Comparison of ENCODE assay signal across 7 cellular contexts in the genomic region with DNA sequence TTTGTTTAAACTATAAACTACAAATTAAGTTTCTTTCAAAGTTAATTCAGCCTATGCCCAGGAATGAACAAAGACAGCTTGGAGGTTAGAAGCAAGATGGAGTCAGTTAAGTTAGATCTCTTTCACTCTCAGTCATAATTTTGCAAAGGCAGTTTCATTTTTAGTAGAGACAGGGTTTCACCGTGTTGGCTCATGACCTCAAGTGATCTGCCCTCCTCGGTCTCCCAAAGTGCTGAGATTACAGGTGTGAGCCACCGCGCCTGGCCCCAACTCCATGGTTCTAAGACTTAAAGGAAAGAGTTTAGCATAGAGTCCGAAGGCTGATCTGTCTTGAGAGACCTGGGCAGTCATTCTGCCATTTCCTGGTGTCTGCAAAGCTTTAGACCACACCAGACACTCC. TPM values are rescaled to one million over a fixed set of nuclear protein-coding genes. Genes with fewer than 3 reads are reported as not detected.
DNase-seq lines count a peak whose midpoint lies in the region; ATAC-seq lines count a peak whose summit lies in the region.
"Not testable (repeated sequence)": the region's sequence is repeated elsewhere in the genome, so short reads cannot be mapped to it uniquely, and the experiment has no call there.

No MANE protein-coding gene starts in this region.

- not testable (repeated sequence) for H4K20me1 ChIP-seq in Karpas-422 (ENCODE audit: insufficient read depth, low read depth, low read length)

- not testable (repeated sequence) for H3K27ac ChIP-seq in Karpas-422 (ENCODE audit: low read length)

- peak overlapping the region; percentile 88 for H3K27ac Mint-ChIP-seq in activated CD4-positive, alpha-beta T cell treated with anti-CD3 and anti-CD28 coated beads for 36 hours
- H3K27ac Mint-ChIP-seq in effector memory CD8-positive, alpha-beta T cell: peak overlapping the region; percentile 20 to 56

- not testable (repeated sequence) for H3K36me3 Mint-ChIP-seq in activated CD4-positive, alpha-beta T cell treated with anti-CD3 and anti-CD28 coated beads for 36 hours (ENCODE audit: low read depth); effector memory CD8-positive, alpha-beta T cell (ENCODE audit: insufficient read depth)

- H3K36me3 ChIP-seq in Karpas-422 (ENCODE audit: insufficient read depth, low read length): not testable (repeated sequence)

- not testable (repeated sequence) for H3K4me3 Mint-ChIP-seq in activated CD4-positive, alpha-beta T cell treated with anti-CD3 and anti-CD28 coated beads for 36 hours
- peak overlapping the region; percentile 32 to 52 for H3K4me3 Mint-ChIP-seq in effector memory CD8-positive, alpha-beta T cell

- not testable (repeated sequence) for H3K4me2 ChIP-seq in Karpas-422 (ENCODE audit: low read depth, low read length, poor library complexity, severe bottlenecking)

- not testable (repeated sequence) for H3K27me3 ChIP-seq in Karpas-422 (ENCODE audit: low read length)

- ATAC-seq in GM18517 (IDR thresholded peaks at IDR 0.05; ENCODE audit: unreplicated experiment): peak; percentile 64
- peak; percentile 70 for ATAC-seq in activated CD4-positive, alpha-beta T cell treated with anti-CD3 and anti-CD28 coated beads for 36 hours
- ATAC-seq in effector memory CD8-positive, alpha-beta T cell (replicated peaks): not testable (repeated sequence)

- peaks cover 54% of the 10 kb centered on the region for H3K4me1 Mint-ChIP-seq in activated CD4-positive, alpha-beta T cell treated with anti-CD3 and anti-CD28 coated beads for 36 hours
- peaks cover 23 to 24% of the 10 kb centered on the region in 2 donors for H3K4me1 Mint-ChIP-seq in effector memory CD8-positive, alpha-beta T cell (ENCODE audit: low read depth in 2 of 2)

- DNase-seq in Karpas-422; effector memory CD8-positive, alpha-beta T cell: not testable (repeated sequence)
- peak; percentile 75 for DNase-seq in activated CD4-positive, alpha-beta T cell treated with anti-CD3 and anti-CD28 coated beads for 36 hours
- DNase-seq in activated CD8-positive, alpha-beta memory T cell treated with anti-CD3 and anti-CD28 coated beads, Interleukin-2, amount 50 U/mL, for 48 hours: peak; percentile 72
- DNase-seq in activated naive CD4-positive, alpha-beta T cell treated with Interleukin-2 at 50 U/mL for 16 hours: peak; percentile 44
- DNase-seq in stimulated activated CD4-positive, alpha-beta T cell treated with anti-CD3 and anti-CD28 coated beads, TNF-alpha, amount 100 ng/mL, for 48 hours (ENCODE audit: low read depth in 3 of 3): peak in 2 of 3 donors; percentile 41 to 42

- H3K9ac ChIP-seq in Karpas-422 (ENCODE audit: low read length): 0 out of 2 replicates have a peak overlapping the region, but pooled peaks have one; percentile 9

- H3K9me3 ChIP-seq in Karpas-422 (ENCODE audit: low read length): not testable (repeated sequence)

- not testable (repeated sequence) for H3K4me1 ChIP-seq in Karpas-422 (ENCODE audit: low read length)

- H2AFZ ChIP-seq in Karpas-422 (ENCODE audit: low read length): not testable (repeated sequence)

- CTCF ChIA-PET in activated CD4-positive, alpha-beta T cell treated with anti-CD3 and anti-CD28 coated beads for 36 hours (lab: Charles Lee): interaction anchor here (1.0 kb wide), 1 partner anchor 490 kb away, joined by 4 read pairs; no protein-coding TSS in a partner anchor

- H3K27me3 Mint-ChIP-seq in activated CD4-positive, alpha-beta T cell treated with anti-CD3 and anti-CD28 coated beads for 36 hours: not testable (repeated sequence)
- H3K27me3 Mint-ChIP-seq in effector memory CD8-positive, alpha-beta T cell: peaks cover 7 to 13% of the 10 kb centered on the region in 2 donors

- intact Hi-C loops in activated CD4-positive, alpha-beta T cell treated with anti-CD3 and anti-CD28 coated beads for 36 hours (cut with DNase I, micrococcal nuclease): loop anchor here (1.0 to 5.0 kb wide), 6 partner anchors 34 to 552 kb away; partner anchors contain the start of genes LIMK2 (in 1 of the 2), OSBP2 (in 1 of the 2) and PIK3IP1 (in 1 of the 2)

- not testable (repeated sequence) for H3K9me3 Mint-ChIP-seq in activated CD4-positive, alpha-beta T cell treated with anti-CD3 and anti-CD28 coated beads for 36 hours (ENCODE audit: low read depth); effector memory CD8-positive, alpha-beta T cell

- not testable (repeated sequence) for H3K9me2 ChIP-seq in Karpas-422 (replicated peaks; ENCODE audit: insufficient read depth, low read length)

- not testable (repeated sequence) for H3K79me2 ChIP-seq in Karpas-422 (ENCODE audit: low read length)

- not testable (repeated sequence) for H3K4me3 ChIP-seq in Karpas-422 (ENCODE audit: low read length)

- POLR2A ChIA-PET in activated CD4-positive, alpha-beta T cell treated with anti-CD3 and anti-CD28 coated beads for 36 hours (lab: Charles Lee): interaction anchor here (0.6 kb wide), 1 partner anchor 85 kb away, joined by 7 read pairs; no protein-coding TSS in a partner anchor

RNA-seq across cellular contexts. Expression of gene OSBP2, which starts 45.8 kb away (rescaled TPM):
- total RNA-seq in Karpas-422 (2014; rRNA removed; shearing (Covaris generic); ENCODE audit: low replicate concordance): 0.07 and 0.14 TPM in 2 replicates
- total RNA-seq in activated CD4-positive, alpha-beta T cell treated with anti-CD3 and anti-CD28 coated beads for 36 hours: 1 to 10 TPM; 1.2 to 1.4 TPM
